21 cellular contexts compared by ENCODE assay signal in genomic region chr12:30423330-30423729, GRCh38.
DNase-seq lines count a peak whose midpoint lies in the region; ATAC-seq, FAIRE-seq and TF ChIP-seq lines count a peak whose summit lies in the region.
"Had no signal": no experiment of that assay in that cellular context is flagged by ENCODE, and none has a peak within 500 bp of the region (broad histone marks: within the 10 kb centered on the region; RNA-seq: fewer than 3 reads in every experiment).

No MANE protein-coding gene starts in this region.

- no peak for FAIRE-seq in HepG2 (lab: Jason Lieb, UNC)
- FAIRE-seq: A549, D721Med, G401.6, GM12891, GM19239 had no signal

- H3K9me3 ChIP-seq in HepG2 (ENCODE audit: low read length) = peaks cover 40% of the 10 kb centered on the region
- H3K9me3 ChIP-seq in right lobe of liver = no peaks in the 10 kb centered on the region
- H3K9me3 ChIP-seq: A549 had no signal

- H3K4me3 ChIP-seq in HepG2 (replicated peaks in 1 of 3; ENCODE audit: insufficient read depth in 1 of 3, low read depth in 2 of 3, low read length in 3 of 3) (no peak overlapping the region), right lobe of liver (no peak overlapping the region)
- H3K4me3 ChIP-seq: A549; BLaER1 treated with 17β-estradiol and CSF1 and Interleukin-3, amounts not matched to agents 10 nM and 100 nM had no signal

- H4K20me1 ChIP-seq in HepG2 (ENCODE audit: insufficient read depth, low read length) = no peaks in the 10 kb centered on the region
- H4K20me1 ChIP-seq: BLaER1 treated with 17β-estradiol and CSF1 and Interleukin-3, amounts not matched to agents 10 nM and 100 nM had no signal

- H2AFZ ChIP-seq in HepG2 (ENCODE audit: low read length) = no peak overlapping the region

- H3K4me3 Mint-ChIP-seq in naive thymus-derived CD8-positive, alpha-beta T cell = no peak overlapping the region
- no peak overlapping the region for H3K4me3 Mint-ChIP-seq in T-cell
- H3K4me3 Mint-ChIP-seq: B cell; CD4-positive, alpha-beta T cell; CD8-positive, alpha-beta T cell had no signal

- no peak for DNase-seq in HepG2 (ENCODE audit: low spot score)
- no peak for DNase-seq in right lobe of liver
- DNase-seq in caudate nucleus (lab: John Stamatoyannopoulos, UW) = no peak
- DNase-seq in naive thymus-derived CD8-positive, alpha-beta T cell = no peak
- DNase-seq in T-cell = no peak
- DNase-seq: AML-193; Caco-2; Calu3; CD4-positive, alpha-beta T cell; CD8-positive, alpha-beta T cell; DMS79 treated with DMSO at 0.1 percent for 48 hours; GF-D8 had no signal

- H3K27me3 ChIP-seq in HepG2 (ENCODE audit: control insufficient read depth in 1 of 2, insufficient read depth in 2 of 2, low read length in 2 of 2) (no peaks in the 10 kb centered on the region), right lobe of liver (no peaks in the 10 kb centered on the region)
- H3K27me3 ChIP-seq: BLaER1 treated with 17β-estradiol and CSF1 and Interleukin-3, amounts not matched to agents 10 nM and 100 nM had no signal

- no peaks in the 10 kb centered on the region for H3K36me3 Mint-ChIP-seq in naive thymus-derived CD8-positive, alpha-beta T cell
- no peaks in the 10 kb centered on the region for H3K36me3 Mint-ChIP-seq in T-cell
- H3K36me3 Mint-ChIP-seq: CD8-positive, alpha-beta T cell had no signal

- in situ Hi-C loops in HepG2 (cut with HindIII; ENCODE audit: extremely low pct_ligation_motif_present, low pct_unique_long_range_greater_than_20kb) = no loop called here

- POLR2A ChIA-PET in HepG2 (lab: Yijun Ruan, JAX) = no interaction called here
- POLR2A ChIA-PET in naive thymus-derived CD8-positive, alpha-beta T cell (lab: Charles Lee) = no interaction called here
- POLR2A ChIA-PET in T-cell (lab: Charles Lee) = no interaction called here

- CTCF ChIA-PET in HepG2 (lab: Yijun Ruan, JAX; ENCODE audit: low intra/inter-chr PET ratio, low total read pairs) = no interaction called here
- CTCF ChIA-PET in T-cell (lab: Charles Lee) = no interaction called here

- H3K4me1 Mint-ChIP-seq in naive thymus-derived CD8-positive, alpha-beta T cell = no peaks in the 10 kb centered on the region
- H3K4me1 Mint-ChIP-seq in T-cell = no peaks in the 10 kb centered on the region
- H3K4me1 Mint-ChIP-seq: B cell had no signal

- H3K9ac ChIP-seq in HepG2 (ENCODE audit: insufficient read depth, low read depth, low read length) = no peak overlapping the region
- H3K9ac ChIP-seq: BLaER1 treated with 17β-estradiol and CSF1 and Interleukin-3, amounts not matched to agents 10 nM and 100 nM had no signal

- no peak for TF ChIP-seq POLR2A in HepG2 (IDR thresholded peaks at IDR 0.05; ENCODE audit: insufficient read depth in 1 of 2, low read depth in 2 of 2, low read length in 2 of 2)
- TF ChIP-seq POLR2A in right lobe of liver (IDR thresholded peaks at IDR 0.05) = no peak

- no peak overlapping the region for H3K27ac Mint-ChIP-seq in naive thymus-derived CD8-positive, alpha-beta T cell
- no peak overlapping the region for H3K27ac Mint-ChIP-seq in T-cell
- H3K27ac Mint-ChIP-seq: B cell; CD4-positive, alpha-beta T cell; CD8-positive, alpha-beta T cell had no signal

- H3K27ac ChIP-seq in HepG2 (ENCODE audit: extremely low read length, insufficient read depth, low read length) (no peak overlapping the region), right lobe of liver (no peak overlapping the region), caudate nucleus (ENCODE audit: low read depth, low read length) (peak overlapping the region; percentile 67)
- H3K27ac ChIP-seq: 22Rv1; A549; BLaER1 treated with 17β-estradiol and CSF1 and Interleukin-3, amounts not matched to agents 10 nM and 100 nM; C4-2B had no signal

- ATAC-seq in HepG2 (no peak), right lobe of liver (no peak), T-cell (replicated peaks in 1 of 4) (no peak)
- ATAC-seq in naive thymus-derived CD8-positive, alpha-beta T cell = no peak
- ATAC-seq: A549; CD8-positive, alpha-beta T cell had no signal

- no peaks in the 10 kb centered on the region for H3K36me3 ChIP-seq in HepG2 (replicated peaks in 1 of 2; ENCODE audit: control insufficient read depth in 1 of 2, insufficient read depth in 2 of 2, low read length in 2 of 2)
- H3K36me3 ChIP-seq in right lobe of liver = no peaks in the 10 kb centered on the region
- H3K36me3 ChIP-seq: BLaER1 treated with 17β-estradiol and CSF1 and Interleukin-3, amounts not matched to agents 10 nM and 100 nM had no signal

- 31% methylated on average over 5 of the region's 5 CpGs for WGBS in HepG2 (ENCODE audit: low lambda C conversion rate)
- 80% methylated on average over 5 of the region's 5 CpGs for WGBS in right lobe of liver (ENCODE audit: insufficient coverage, low coverage, low lambda C conversion rate, missing lambda C conversion rate)

- TF ChIP-seq RAD21 in HepG2 (CRISPR knock-in tag; IDR thresholded peaks at IDR 0.05) = no peak

- no peak for TF ChIP-seq EP300 in HepG2 (IDR thresholded peaks at IDR 0.05; ENCODE audit: low read depth in 2 of 2, low read length in 2 of 2)
- no peak for TF ChIP-seq EP300 in HepG2 (CRISPR knock-in tag; IDR thresholded peaks at IDR 0.05; ENCODE audit: borderline replicate concordance)

- peaks cover 14% of the 10 kb centered on the region for H3K4me1 ChIP-seq in HepG2 (ENCODE audit: insufficient read depth, low read length)
- H3K4me1 ChIP-seq in right lobe of liver = peaks cover 0 to 17% (median 8%) of the 10 kb centered on the region in 4 donors
- H3K4me1 ChIP-seq: A549, Caco-2 had no signal

- H3K9me3 Mint-ChIP-seq in naive thymus-derived CD8-positive, alpha-beta T cell = peaks cover 2 to 13% (median 7%) of the 10 kb centered on the region in 9 donors
- H3K9me3 Mint-ChIP-seq in T-cell = peaks cover 3 to 14% (median 4%) of the 10 kb centered on the region in 3 donors

- BruUV-seq in HepG2 (replicated peaks; lab: Mats Ljungman, UMichigan) = no TSS peak

- TF ChIP-seq CTCF in HepG2 (CRISPR knock-in tag; IDR thresholded peaks at IDR 0.05) = no peak
- TF ChIP-seq CTCF in right lobe of liver (IDR thresholded peaks at IDR 0.05) = no peak

- no peak overlapping the region for H3K4me2 ChIP-seq in HepG2 (ENCODE audit: low read depth, low read length)
- H3K4me2 ChIP-seq: A549; BLaER1 treated with 17β-estradiol and CSF1 and Interleukin-3, amounts not matched to agents 10 nM and 100 nM had no signal

- intact Hi-C loops in HepG2 (cut with micrococcal nuclease; ENCODE audit: unreplicated experiment) (no loop called here), right lobe of liver (cut with DNase I) (no loop called here)

- peaks cover 0 to 4% (median 1%) of the 10 kb centered on the region in 5 donors for H3K27me3 Mint-ChIP-seq in naive thymus-derived CD8-positive, alpha-beta T cell
- peaks cover 0 to 2% of the 10 kb centered on the region in 2 donors for H3K27me3 Mint-ChIP-seq in T-cell
- H3K27me3 Mint-ChIP-seq: B cell; CD4-positive, alpha-beta T cell had no signal

- no peaks in the 10 kb centered on the region for H3K79me2 ChIP-seq in HepG2 (ENCODE audit: insufficient read depth, low read length)

TF ChIP-seq in HepG2, 621 proteins besides CTCF, POLR2A, EP300 and RAD21:
- TF ChIP-seq TOE1 (CRISPR knock-in tag; IDR thresholded peaks at IDR 0.05) (no peak), ZNF563 (CRISPR knock-in tag; IDR thresholded peaks at IDR 0.05) (no peak), DNMT3B (CRISPR knock-in tag; conservative IDR thresholded peaks at IDR 0.05) (no peak), ZNF124 (CRISPR knock-in tag; IDR thresholded peaks at IDR 0.05) (peak; percentile 82), ZNF891 (CRISPR knock-in tag; IDR thresholded peaks at IDR 0.05) (no peak), ZNF260 (CRISPR knock-in tag; IDR thresholded peaks at IDR 0.05; ENCODE audit: borderline replicate concordance, low read depth) (no peak), THAP8 (CRISPR knock-in tag; IDR thresholded peaks at IDR 0.05; ENCODE audit: borderline replicate concordance) (no peak), SRSF4 (IDR thresholded peaks at IDR 0.05; ENCODE audit: low read depth, low read length, poor library complexity, severe bottlenecking) (no peak)
